In the genomic region with DNA sequence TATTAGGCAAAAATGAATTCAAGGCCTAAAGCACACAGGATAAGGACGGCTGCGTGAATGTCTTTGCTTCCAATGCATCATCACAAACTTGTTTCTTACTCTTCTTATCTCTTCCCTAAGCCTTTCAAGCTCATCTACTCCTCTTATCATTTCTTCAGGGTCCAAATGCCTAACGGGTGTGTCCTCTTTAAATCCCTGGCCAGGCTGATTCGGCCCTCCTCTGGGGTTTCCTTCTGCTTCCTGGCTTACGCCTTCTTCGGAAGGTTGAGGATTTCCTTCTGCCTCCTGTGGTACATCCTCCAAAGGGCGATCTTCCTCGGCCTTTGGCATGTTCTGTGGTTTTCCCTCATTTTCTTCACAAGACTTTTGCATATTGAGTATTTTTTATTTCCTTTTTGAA, we compare ENCODE assay signal across 8 cellular contexts. TPM values are rescaled to one million over a fixed set of nuclear protein-coding genes. Genes with fewer than 3 reads are reported as not detected.
DNase-seq lines count a peak whose midpoint lies in the region; ATAC-seq, FAIRE-seq and TF ChIP-seq lines count a peak whose summit lies in the region.

No MANE protein-coding gene starts in this region.

- no peak overlapping the region for H2BK5ac ChIP-seq in H9 (ENCODE audit: insufficient read length, low read length)

- H3K4me3 Mint-ChIP-seq in H9, result peak overlapping the region; percentile 82 to 89
- peak overlapping the region; percentile 98 for H3K4me3 Mint-ChIP-seq in activated T-helper 2 cell treated with anti-CD3 and anti-CD28 coated beads, Interferon-gamma antibody, Interleukin-2, Interleukin-4, amounts not matched to agents 10 μg/mL and 5 μg/mL and 100 μg/mL, durations not matched to agents 14 hours and 24 hours and 36 hours (ENCODE audit: low read depth)

- H3K79me2 ChIP-seq in H9 (ENCODE audit: insufficient read depth, low read length), result no peaks in the 10 kb centered on the region

- H3K27me3 ChIP-seq in H9 (ENCODE audit: insufficient read depth, low read length) (no peaks in the 10 kb centered on the region), right cardiac atrium (ENCODE audit: control insufficient read depth, insufficient read depth) (no peaks in the 10 kb centered on the region), small intestine (ENCODE audit: control insufficient read depth in 2 of 2, insufficient read depth in 2 of 2, low read length in 2 of 2) (no peaks in the 10 kb centered on the region)

- no peak overlapping the region for H3T11ph ChIP-seq in H9 (ENCODE audit: low read length)

- peak overlapping the region; percentile 81 for H3K9ac ChIP-seq in H9 (ENCODE audit: extremely low read depth, insufficient read length, low read length)

- no peak overlapping the region for H4K91ac ChIP-seq in H9 (ENCODE audit: insufficient read length, low read depth, low read length)

- no peak overlapping the region for H3K18ac ChIP-seq in H9 (ENCODE audit: insufficient read length, low read depth, low read length)

- no peaks in the 10 kb centered on the region for H3K79me1 ChIP-seq in H9 (ENCODE audit: insufficient read depth, low read depth, low read length, poor library complexity, severe bottlenecking)

- peak overlapping the region; percentile 58 for H3K4me2 ChIP-seq in H9 (ENCODE audit: insufficient read depth, insufficient read length, low read length)

- H3K56ac ChIP-seq in H9 (ENCODE audit: insufficient read length, low read depth, low read length), result no peak overlapping the region

- peak overlapping the region; percentile 97 to 99 (median 98) for H3K27ac Mint-ChIP-seq in H9
- H3K27ac Mint-ChIP-seq in activated T-helper 2 cell treated with anti-CD3 and anti-CD28 coated beads, Interferon-gamma antibody, Interleukin-2, Interleukin-4, amounts not matched to agents 10 μg/mL and 5 μg/mL and 100 μg/mL, durations not matched to agents 14 hours and 24 hours and 36 hours, result peak overlapping the region; percentile 72

- H3K4me1 ChIP-seq in H9 (ENCODE audit: insufficient read depth, low read length) (0 out of 2 replicates have a peak, but pooled peaks cover 2% of the 10 kb centered on the region), right cardiac atrium (ENCODE audit: control insufficient read depth, insufficient read depth, low read length) (no peaks in the 10 kb centered on the region), small intestine (ENCODE audit: control insufficient read depth in 2 of 2, insufficient read depth in 1 of 2, low read depth in 1 of 2, low read length in 1 of 2) (no peaks in the 10 kb centered on the region)

- H3K23me2 ChIP-seq in H9 (ENCODE audit: insufficient read length, low read depth, low read length, poor library complexity, severe bottlenecking), result peaks cover 4% of the 10 kb centered on the region

- H2AFZ ChIP-seq in H9 (ENCODE audit: low read length), result no peak overlapping the region

- peaks cover 1% of the 10 kb centered on the region; the same call in 1 of the 2 replicates for H3K27me3 Mint-ChIP-seq in H9 (ENCODE audit: low read depth)
- H3K27me3 Mint-ChIP-seq in activated T-helper 2 cell treated with anti-CD3 and anti-CD28 coated beads, Interferon-gamma antibody, Interleukin-2, Interleukin-4, amounts not matched to agents 10 μg/mL and 5 μg/mL and 100 μg/mL, durations not matched to agents 14 hours and 24 hours and 36 hours (ENCODE audit: low read depth), result peaks cover 4% of the 10 kb centered on the region

- H4K5ac ChIP-seq in H9 (ENCODE audit: insufficient read length, low read depth, low read length), result no peak overlapping the region

- no peak overlapping the region for H2BK15ac ChIP-seq in H9 (ENCODE audit: low read depth, low read length)

- no CpG with 5 or more reads among the region's 8 CpGs for WGBS in H9 (ENCODE audit: extremely low coverage, insufficient read length, low lambda C conversion rate)
- WGBS in right cardiac atrium, result 9% methylated on average over 8 of the region's 8 CpGs
- WGBS in small intestine, 3 donors, result 28 to 59% (median 31%) methylated on average over 8 of the region's 8 CpGs

- H3K9me3 ChIP-seq in H9 (ENCODE audit: control insufficient read depth, low read depth, low read length), result no peaks in the 10 kb centered on the region
- H3K9me3 ChIP-seq in right cardiac atrium (ENCODE audit: control insufficient read depth, low read length), result no peaks in the 10 kb centered on the region
- H3K9me3 ChIP-seq in small intestine (ENCODE audit: control insufficient read depth, low read depth), result no peaks in the 10 kb centered on the region

- peaks cover 7 to 20% of the 10 kb centered on the region in 2 experiments; a peak in 3 of 4 replicates for H3K4me1 Mint-ChIP-seq in H9
- peaks cover 15% of the 10 kb centered on the region for H3K4me1 Mint-ChIP-seq in activated T-helper 2 cell treated with anti-CD3 and anti-CD28 coated beads, Interferon-gamma antibody, Interleukin-2, Interleukin-4, amounts not matched to agents 10 μg/mL and 5 μg/mL and 100 μg/mL, durations not matched to agents 14 hours and 24 hours and 36 hours (ENCODE audit: low read depth)

- no peak overlapping the region for H2AK5ac ChIP-seq in H9 (ENCODE audit: insufficient read length, low read length)

- H3K36me3 ChIP-seq in small intestine (ENCODE audit: control insufficient read depth in 2 of 2, insufficient read depth in 2 of 2, low read length in 2 of 2), result no peaks in the 10 kb centered on the region

- H3K9me3 Mint-ChIP-seq in H9, result peaks cover 2 to 49% of the 10 kb centered on the region in 2 experiments; a peak in 4 of 5 replicates
- H3K9me3 Mint-ChIP-seq in activated T-helper 2 cell treated with anti-CD3 and anti-CD28 coated beads, Interferon-gamma antibody, Interleukin-2, Interleukin-4, amounts not matched to agents 10 μg/mL and 5 μg/mL and 100 μg/mL, durations not matched to agents 14 hours and 24 hours and 36 hours, result no peaks in the 10 kb centered on the region

- H3K36me3 Mint-ChIP-seq in H9 (ENCODE audit: insufficient read depth in 1 of 3, low read depth in 3 of 3), result peaks cover 16 to 19% (median 17%) of the 10 kb centered on the region in 3 experiments
- peaks cover 22% of the 10 kb centered on the region for H3K36me3 Mint-ChIP-seq in activated T-helper 2 cell treated with anti-CD3 and anti-CD28 coated beads, Interferon-gamma antibody, Interleukin-2, Interleukin-4, amounts not matched to agents 10 μg/mL and 5 μg/mL and 100 μg/mL, durations not matched to agents 14 hours and 24 hours and 36 hours (ENCODE audit: low read depth)

- intact Hi-C loops in activated T-helper 2 cell treated with anti-CD3 and anti-CD28 coated beads, Interferon-gamma antibody, Interleukin-2, Interleukin-4, amounts not matched to agents 10 μg/mL and 5 μg/mL and 100 μg/mL, durations not matched to agents 14 hours and 24 hours and 36 hours (cut with micrococcal nuclease), result loop anchor here (2.0 kb wide), 1 partner anchor 39 kb away; the partner anchor contains the start of gene BEX4
- intact Hi-C loops in right cardiac atrium (cut with DNase I), result loop anchor here in 1 of 4 donors (5.0 kb wide), 1 partner anchor 41 kb away; no protein-coding TSS in a partner anchor

- no peaks in the 10 kb centered on the region for H4K20me1 ChIP-seq in H9 (ENCODE audit: control insufficient read depth, insufficient read depth, insufficient read length)

- no peak overlapping the region for H3K14ac ChIP-seq in H9 (ENCODE audit: insufficient read depth, low read length)

- no peak overlapping the region for H4K8ac ChIP-seq in H9 (replicated peaks; ENCODE audit: insufficient read length, low read depth, low read length)

- H3K27ac ChIP-seq in H9 (ENCODE audit: insufficient read length, low read depth, low read length) (peak overlapping the region; percentile 77), right cardiac atrium (ENCODE audit: low read length) (peak overlapping the region; percentile 99), small intestine (ENCODE audit: low read depth in 1 of 2, low read length in 1 of 2) (peak overlapping the region in 1 of 2 donors; percentile 87)

- H2BK12ac ChIP-seq in H9 (ENCODE audit: insufficient read length, low read depth, low read length), result no peak overlapping the region

- H3K4ac ChIP-seq in H9 (ENCODE audit: low read depth, low read length), result no peak overlapping the region

- no peak overlapping the region for H3K23ac ChIP-seq in H9 (ENCODE audit: insufficient read length, low read depth, low read length)

- DNase-seq in H9, result no peak
- DNase-seq in activated T-helper 2 cell treated with anti-CD3 and anti-CD28 coated beads, Interferon-gamma antibody, Interleukin-2, Interleukin-4, amounts not matched to agents 10 μg/mL and 5 μg/mL and 100 μg/mL, durations not matched to agents 14 hours and 24 hours and 36 hours (ENCODE audit: low spot score), result no peak
- no peak for DNase-seq in right cardiac atrium
- DNase-seq in small intestine, result peak; percentile 1
- no peak for DNase-seq in hepatic stellate cell (ENCODE audit: low spot score)
- DNase-seq in effector CD8-positive, alpha-beta T cell (lab: John Stamatoyannopoulos, UW), result no peak
- DNase-seq in NCI-H510A treated with DMSO at 0.1 percent for 48 hours (lab: John Stamatoyannopoulos, UW), result no peak
- no peak for DNase-seq in NCI-H1930 (lab: John Stamatoyannopoulos, UW)

- no peak overlapping the region for H2BK20ac ChIP-seq in H9 (ENCODE audit: low read depth, low read length, poor library complexity, severe bottlenecking)

- no peak for TF ChIP-seq CTCF in H9 (conservative IDR thresholded peaks at IDR 0.05)

- no peak for FAIRE-seq in small intestine (lab: Jason Lieb, UNC)

- ATAC-seq in right cardiac atrium, result peak in 1 of 2 donors; percentile 68

- H3K4me3 ChIP-seq in right cardiac atrium (ENCODE audit: low read length) (peak overlapping the region; percentile 99), small intestine (ENCODE audit: low read depth in 1 of 2, low read length in 2 of 2) (no peak overlapping the region)

- no peak overlapping the region for H2BK120ac ChIP-seq in H9 (ENCODE audit: low read depth, low read length, poor library complexity, severe bottlenecking)

RNA-seq across cellular contexts. Expression of gene TCEAL8, which starts 1.3 kb away (rescaled TPM):
- total RNA-seq in H9 (2021) (78.1 and 79.0 TPM in 2 replicates), right cardiac atrium (10 to 100 TPM; 57.1 to 72.6 (median 61.4) TPM)
- 28.1 and 30.1 TPM in 2 replicates for total RNA-seq in activated T-helper 2 cell treated with anti-CD3 and anti-CD28 coated beads, Interferon-gamma antibody, Interleukin-2, Interleukin-4, amounts not matched to agents 10 μg/mL and 5 μg/mL and 100 μg/mL, durations not matched to agents 14 hours and 24 hours and 36 hours
- polyA plus RNA-seq in right cardiac atrium (96.8 TPM), small intestine (10 to 100 TPM; 24.8 to 54.5 (median 40.5) TPM)

RNA-seq across cellular contexts. Expression of gene TCEAL5, which starts 22.9 kb away (rescaled TPM):
- total RNA-seq in H9 (2021) (not detected in 2 replicates), right cardiac atrium (1 to 10 TPM in 1 of 4 donors, under 1 TPM in 3; 0.45 to 1.6 (median 0.73) TPM)
- not detected in 2 replicates for total RNA-seq in activated T-helper 2 cell treated with anti-CD3 and anti-CD28 coated beads, Interferon-gamma antibody, Interleukin-2, Interleukin-4, amounts not matched to agents 10 μg/mL and 5 μg/mL and 100 μg/mL, durations not matched to agents 14 hours and 24 hours and 36 hours
- polyA plus RNA-seq in right cardiac atrium (0.81 TPM), small intestine (1 to 10 TPM in 1 of 3 donors, under 1 TPM in 1, not detected in 1; 0.54 to 2.0 TPM)

RNA-seq across cellular contexts. Expression of gene BEX4, which starts 38.7 kb away (rescaled TPM):
- total RNA-seq in H9 (2021) (44.9 and 48.2 TPM in 2 replicates), right cardiac atrium (10 to 100 TPM; 62.9 to 94.0 (median 79.7) TPM)
- 7.8 and 9.4 TPM in 2 replicates for total RNA-seq in activated T-helper 2 cell treated with anti-CD3 and anti-CD28 coated beads, Interferon-gamma antibody, Interleukin-2, Interleukin-4, amounts not matched to agents 10 μg/mL and 5 μg/mL and 100 μg/mL, durations not matched to agents 14 hours and 24 hours and 36 hours
- polyA plus RNA-seq in right cardiac atrium (141 TPM), small intestine (10 to 100 TPM in 2 of 3 donors, 1 to 10 TPM in 1; 5.6 to 42.9 (median 23.0) TPM)

RNA-seq across cellular contexts. Expression of gene BEX2, which starts 57.2 kb away (rescaled TPM):
- total RNA-seq in H9 (2021), result 29.6 and 34.2 TPM in 2 replicates
- total RNA-seq in activated T-helper 2 cell treated with anti-CD3 and anti-CD28 coated beads, Interferon-gamma antibody, Interleukin-2, Interleukin-4, amounts not matched to agents 10 μg/mL and 5 μg/mL and 100 μg/mL, durations not matched to agents 14 hours and 24 hours and 36 hours, result 2.6 and 3.9 TPM in 2 replicates
- 10 to 100 TPM; 16.8 to 27.0 (median 23.4) TPM for total RNA-seq in right cardiac atrium
- polyA plus RNA-seq in right cardiac atrium, result 26.1 TPM
- 10 to 100 TPM in 1 of 3 donors, 1 to 10 TPM in 1, under 1 TPM in 1; 0.89 to 35.7 (median 9.5) TPM for polyA plus RNA-seq in small intestine
